Comparison of ENCODE assay signal across 11 cellular contexts in the genomic region with DNA sequence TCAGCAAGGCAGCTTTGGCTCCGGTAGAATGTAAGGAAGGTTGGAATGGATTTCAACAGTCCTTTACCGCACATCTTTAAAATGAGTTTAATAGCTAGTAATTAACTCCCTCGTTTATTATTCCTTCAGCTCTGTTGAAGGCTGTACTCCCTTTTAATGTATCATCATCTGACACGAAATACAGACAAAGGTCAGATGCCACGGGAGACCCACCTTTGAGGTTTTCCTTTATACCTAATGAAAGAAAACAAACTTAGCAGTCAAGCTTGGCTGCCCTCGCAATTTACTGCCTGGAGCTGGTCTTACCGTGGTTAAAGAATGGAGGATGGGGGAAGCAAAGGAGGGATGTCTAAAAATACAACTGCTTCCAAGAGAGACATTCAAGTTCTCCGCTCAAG. TPM values are rescaled to one million over a fixed set of nuclear protein-coding genes. Genes with fewer than 3 reads are reported as not detected.
DNase-seq lines count a peak whose midpoint lies in the region; ATAC-seq and TF ChIP-seq lines count a peak whose summit lies in the region.
"Had no signal": no experiment of that assay in that cellular context is flagged by ENCODE, and none has a peak within 500 bp of the region (broad histone marks: within the 10 kb centered on the region; RNA-seq: fewer than 3 reads in every experiment).

No MANE protein-coding gene starts in this region.

- WGBS in prostate gland, result 29% methylated on average over 8 of the region's 8 CpGs

- no peak overlapping the region for H3K27ac Mint-ChIP-seq in T-helper 17 cell

- peaks cover 72% of the 10 kb centered on the region for H3K27me3 Mint-ChIP-seq in T-helper 17 cell

- H3K9me3 ChIP-seq in T-helper 17 cell (ENCODE audit: control insufficient read depth, low read length, poor library complexity, severe bottlenecking) (no peaks in the 10 kb centered on the region), iPS-18a (ENCODE audit: control insufficient read depth, low read depth, low read length) (no peaks in the 10 kb centered on the region), prostate gland (no peaks in the 10 kb centered on the region)

- peak; percentile 27 for DNase-seq in GM20000 (ENCODE audit: low spot score)
- no peak for DNase-seq in T-helper 17 cell
- DNase-seq in prostate gland (ENCODE audit: low spot score), result no peak
- DNase-seq in stimulated activated CD4-positive, alpha-beta T cell treated with anti-CD3 and anti-CD28 coated beads, Interleukin-2, amount 100 ng/mL, for 48 hours, result no peak
- no peak for DNase-seq in NK-92 treated with Interleukin-12 subunit alpha and Interleukin-12 subunit beta, amount 100 ng/mL, for 24 hours (lab: John Stamatoyannopoulos, UW)
- DNase-seq: NCI-H2107 had no signal

- H3K4me3 Mint-ChIP-seq in T-helper 17 cell, result peak overlapping the region; percentile 53

- H3K27ac ChIP-seq in iPS-18a (ENCODE audit: low read length) (no peak overlapping the region), prostate gland (peak overlapping the region; percentile 15 to 36)

- TF ChIP-seq CTCF in GM20000 (IDR thresholded peaks at IDR 0.05; ENCODE audit: extremely low read depth, missing control alignments), result no peak
- TF ChIP-seq CTCF in prostate gland (IDR thresholded peaks at IDR 0.05), result no peak

- no peaks in the 10 kb centered on the region for H3K4me1 Mint-ChIP-seq in T-helper 17 cell

- H3K27me3 ChIP-seq in iPS-18a (ENCODE audit: control insufficient read depth, insufficient read depth, low read length), result peaks cover 46% of the 10 kb centered on the region
- H3K27me3 ChIP-seq in prostate gland (replicated peaks; ENCODE audit: insufficient read depth), result peaks cover 9% of the 10 kb centered on the region

- no peak for ATAC-seq in T-helper 17 cell
- no peak for ATAC-seq in HG02938 (IDR thresholded peaks at IDR 0.05; ENCODE audit: unreplicated experiment)
- ATAC-seq in HG03520 (IDR thresholded peaks at IDR 0.05; ENCODE audit: unreplicated experiment), result no peak

- TF ChIP-seq POLR2A in prostate gland (IDR thresholded peaks at IDR 0.05), result no peak

- H3K4me3 ChIP-seq in iPS-18a (ENCODE audit: low read length), result peak overlapping the region; percentile 71
- H3K4me3 ChIP-seq in prostate gland, result peak overlapping the region in 1 of 2 donors; percentile 33

- no peaks in the 10 kb centered on the region for H3K36me3 ChIP-seq in iPS-18a (ENCODE audit: control insufficient read depth, low read depth, low read length)
- no peaks in the 10 kb centered on the region for H3K36me3 ChIP-seq in prostate gland

- intact Hi-C loops in prostate gland (cut with DNase I), result no loop called here

- H3K36me3 Mint-ChIP-seq in T-helper 17 cell (ENCODE audit: low read depth), result no peaks in the 10 kb centered on the region

- peak overlapping the region; percentile 86 for H3K9ac ChIP-seq in iPS-18a (ENCODE audit: low read length)

- H3K4me1 ChIP-seq in iPS-18a (ENCODE audit: control insufficient read depth, low read depth, low read length), result peaks cover 27% of the 10 kb centered on the region
- H3K4me1 ChIP-seq in prostate gland (replicated peaks), result peaks cover 3% of the 10 kb centered on the region

RNA-seq across cellular contexts. Expression of a gene that starts 1.1 kb away (rescaled TPM):
- total RNA-seq in T-helper 17 cell (not detected), prostate gland (1 to 10 TPM in 1 of 2 donors, under 1 TPM in 1; 0.50 to 3.4 TPM)
- total RNA-seq: HT-29, myocyte had no signal
